9 cellular contexts compared by ENCODE assay signal in the genomic region with DNA sequence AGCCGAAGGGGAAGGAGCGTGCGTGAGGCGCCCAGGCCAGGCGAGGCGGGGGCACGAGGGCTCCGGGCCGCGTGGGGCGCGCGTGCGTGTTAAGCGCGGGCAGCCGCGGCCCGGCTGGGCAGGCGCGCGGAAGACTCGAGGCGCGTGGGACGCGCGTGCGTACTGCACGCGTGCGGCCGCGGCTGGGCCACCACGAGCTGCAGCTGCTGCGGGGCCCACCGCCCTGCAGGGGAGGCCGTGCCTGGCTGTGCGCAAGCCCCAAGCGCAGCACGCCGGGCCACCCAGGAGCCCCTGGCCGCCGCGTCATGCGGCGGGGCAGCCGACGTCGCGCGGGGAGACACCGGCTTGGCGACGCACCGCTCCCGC. TPM values are rescaled to one million over a fixed set of nuclear protein-coding genes. Genes with fewer than 3 reads are reported as not detected.
A peak's percentile ranks its signal among the peaks of the same experiment; 100 is the strongest.
DNase-seq lines count a peak whose midpoint lies in the region; ATAC-seq and TF ChIP-seq lines count a peak whose summit lies in the region.
"Had no signal": no experiment of that assay in that cellular context is flagged by ENCODE, and none has a peak within 500 bp of the region (broad histone marks: within the 10 kb centered on the region; RNA-seq: fewer than 3 reads in every experiment).

No MANE protein-coding gene starts in this region.

- H3K27ac ChIP-seq in liver (ENCODE audit: low read depth in 1 of 2, low read length in 2 of 2) (no peak overlapping the region), thyroid gland (no peak overlapping the region)

- WGBS in liver: 3% methylated on average over 57 of the region's 57 CpGs
- WGBS in thyroid gland, 2 donors: 4% methylated on average over 12 of the region's 57 CpGs; no CpG with 5 or more reads in 1 of the 2 donors

- no peaks in the 10 kb centered on the region for H3K36me3 ChIP-seq in liver (ENCODE audit: control insufficient read depth in 4 of 4, insufficient read depth in 3 of 4, low read depth in 1 of 4, low read length in 3 of 4)
- no peaks in the 10 kb centered on the region for H3K36me3 ChIP-seq in thyroid gland

- no peaks in the 10 kb centered on the region for H3K9me3 Mint-ChIP-seq in activated T-helper 17 cell treated with anti-CD3 and anti-CD28 coated beads, Interleukin-2, amount 50 U/mL, for 72 hours

- TF ChIP-seq CTCF in liver (IDR thresholded peaks at IDR 0.05; ENCODE audit: low read depth, low read length, missing input control) (no peak), thyroid gland (IDR thresholded peaks at IDR 0.05) (no peak)

- peaks cover 9% of the 10 kb centered on the region for H3K36me3 Mint-ChIP-seq in activated T-helper 17 cell treated with anti-CD3 and anti-CD28 coated beads, Interleukin-2, amount 50 U/mL, for 72 hours (ENCODE audit: low read depth)

- no peak overlapping the region for H3K9ac ChIP-seq in liver (ENCODE audit: low read depth in 1 of 2, low read length in 2 of 2)

- peak overlapping the region; percentile 68 for H3K4me3 Mint-ChIP-seq in activated T-helper 17 cell treated with anti-CD3 and anti-CD28 coated beads, Interleukin-2, amount 50 U/mL, for 72 hours

- H3K4me1 Mint-ChIP-seq in activated T-helper 17 cell treated with anti-CD3 and anti-CD28 coated beads, Interleukin-2, amount 50 U/mL, for 72 hours: peaks cover 6% of the 10 kb centered on the region

- H3K27ac Mint-ChIP-seq in activated T-helper 17 cell treated with anti-CD3 and anti-CD28 coated beads, Interleukin-2, amount 50 U/mL, for 72 hours: no peak overlapping the region

- H3K4me3 ChIP-seq in liver (ENCODE audit: low read depth in 1 of 3, low read length in 3 of 3) (peak overlapping the region in 2 of 3 donors; percentile 50 to 54), thyroid gland (replicated peaks in 1 of 3) (peak overlapping the region in 2 of 3 donors; percentile 15 to 24)

- intact Hi-C loops in thyroid gland (cut with DNase I): no loop called here

- no peak for ATAC-seq in activated T-helper 17 cell treated with anti-CD3 and anti-CD28 coated beads, Interleukin-2, amount 50 U/mL, for 72 hours (replicated peaks)
- ATAC-seq in GM21515 (IDR thresholded peaks at IDR 0.05; ENCODE audit: unreplicated experiment): no peak
- no peak for ATAC-seq in HG03139 (IDR thresholded peaks at IDR 0.05; ENCODE audit: unreplicated experiment)

- no peak for TF ChIP-seq RAD21 in liver (IDR thresholded peaks at IDR 0.05)

- peak; percentile 62 for DNase-seq in activated effector memory CD4-positive, alpha-beta T cell treated with anti-CD3 and anti-CD28 coated beads, Interleukin-2, amount 50 U/mL, for 16 hours
- DNase-seq in activated effector memory CD4-positive, alpha-beta T cell treated with Interleukin-2 at 50 U/mL for 16 hours: no peak
- DNase-seq in thyroid gland (no peak), NK-92 (lab: John Stamatoyannopoulos, UW; ENCODE audit: unreplicated experiment) (no peak)
- DNase-seq: NCI-H1436 had no signal

- peaks cover 35% of the 10 kb centered on the region for H3K27me3 Mint-ChIP-seq in activated T-helper 17 cell treated with anti-CD3 and anti-CD28 coated beads, Interleukin-2, amount 50 U/mL, for 72 hours

- H3K9me3 ChIP-seq in liver (ENCODE audit: control insufficient read depth in 4 of 4, low read length in 3 of 4): peaks cover 0 to 15% (median 0%) of the 10 kb centered on the region in 4 donors
- no peaks in the 10 kb centered on the region for H3K9me3 ChIP-seq in thyroid gland

- peaks cover 16 to 30% (median 21%) of the 10 kb centered on the region in 4 donors for H3K4me1 ChIP-seq in liver (ENCODE audit: control insufficient read depth in 4 of 4, insufficient read depth in 4 of 4, low read length in 3 of 4)
- H3K4me1 ChIP-seq in thyroid gland: peaks cover 9 to 30% of the 10 kb centered on the region in 2 donors

- H3K27me3 ChIP-seq in liver (ENCODE audit: control insufficient read depth in 4 of 4, insufficient read depth in 4 of 4, low read length in 3 of 4): peaks cover 2 to 33% (median 21%) of the 10 kb centered on the region in 4 donors
- H3K27me3 ChIP-seq in thyroid gland: peaks cover 7% of the 10 kb centered on the region

- TF ChIP-seq POLR2A in thyroid gland (IDR thresholded peaks at IDR 0.05): no peak

TF ChIP-seq in liver, 16 proteins besides CTCF, POLR2A, EP300 and RAD21:
- TF ChIP-seq, protein P1, sequence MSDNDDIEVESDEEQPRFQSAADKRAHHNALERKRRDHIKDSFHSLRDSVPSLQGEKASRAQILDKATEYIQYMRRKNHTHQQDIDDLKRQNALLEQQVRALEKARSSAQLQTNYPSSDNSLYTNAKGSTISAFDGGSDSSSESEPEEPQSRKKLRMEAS (IDR thresholded peaks at IDR 0.05): no peak
- TF ChIP-seq FOXA2 (IDR thresholded peaks at IDR 0.05) (no peak), JUND (IDR thresholded peaks at IDR 0.05) (no peak), RXRA (IDR thresholded peaks at IDR 0.05) (no peak), HNF4G (IDR thresholded peaks at IDR 0.05) (no peak), YY1 (IDR thresholded peaks at IDR 0.05) (no peak)
- TF ChIP-seq, protein P2, sequence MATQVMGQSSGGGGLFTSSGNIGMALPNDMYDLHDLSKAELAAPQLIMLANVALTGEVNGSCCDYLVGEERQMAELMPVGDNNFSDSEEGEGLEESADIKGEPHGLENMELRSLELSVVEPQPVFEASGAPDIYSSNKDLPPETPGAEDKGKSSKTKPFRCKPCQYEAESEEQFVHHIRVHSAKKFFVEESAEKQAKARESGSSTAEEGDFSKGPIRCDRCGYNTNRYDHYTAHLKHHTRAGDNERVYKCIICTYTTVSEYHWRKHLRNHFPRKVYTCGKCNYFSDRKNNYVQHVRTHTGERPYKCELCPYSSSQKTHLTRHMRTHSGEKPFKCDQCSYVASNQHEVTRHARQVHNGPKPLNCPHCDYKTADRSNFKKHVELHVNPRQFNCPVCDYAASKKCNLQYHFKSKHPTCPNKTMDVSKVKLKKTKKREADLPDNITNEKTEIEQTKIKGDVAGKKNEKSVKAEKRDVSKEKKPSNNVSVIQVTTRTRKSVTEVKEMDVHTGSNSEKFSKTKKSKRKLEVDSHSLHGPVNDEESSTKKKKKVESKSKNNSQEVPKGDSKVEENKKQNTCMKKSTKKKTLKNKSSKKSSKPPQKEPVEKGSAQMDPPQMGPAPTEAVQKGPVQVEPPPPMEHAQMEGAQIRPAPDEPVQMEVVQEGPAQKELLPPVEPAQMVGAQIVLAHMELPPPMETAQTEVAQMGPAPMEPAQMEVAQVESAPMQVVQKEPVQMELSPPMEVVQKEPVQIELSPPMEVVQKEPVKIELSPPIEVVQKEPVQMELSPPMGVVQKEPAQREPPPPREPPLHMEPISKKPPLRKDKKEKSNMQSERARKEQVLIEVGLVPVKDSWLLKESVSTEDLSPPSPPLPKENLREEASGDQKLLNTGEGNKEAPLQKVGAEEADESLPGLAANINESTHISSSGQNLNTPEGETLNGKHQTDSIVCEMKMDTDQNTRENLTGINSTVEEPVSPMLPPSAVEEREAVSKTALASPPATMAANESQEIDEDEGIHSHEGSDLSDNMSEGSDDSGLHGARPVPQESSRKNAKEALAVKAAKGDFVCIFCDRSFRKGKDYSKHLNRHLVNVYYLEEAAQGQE (IDR thresholded peaks at IDR 0.05): no peak
- TF ChIP-seq, protein P3, sequence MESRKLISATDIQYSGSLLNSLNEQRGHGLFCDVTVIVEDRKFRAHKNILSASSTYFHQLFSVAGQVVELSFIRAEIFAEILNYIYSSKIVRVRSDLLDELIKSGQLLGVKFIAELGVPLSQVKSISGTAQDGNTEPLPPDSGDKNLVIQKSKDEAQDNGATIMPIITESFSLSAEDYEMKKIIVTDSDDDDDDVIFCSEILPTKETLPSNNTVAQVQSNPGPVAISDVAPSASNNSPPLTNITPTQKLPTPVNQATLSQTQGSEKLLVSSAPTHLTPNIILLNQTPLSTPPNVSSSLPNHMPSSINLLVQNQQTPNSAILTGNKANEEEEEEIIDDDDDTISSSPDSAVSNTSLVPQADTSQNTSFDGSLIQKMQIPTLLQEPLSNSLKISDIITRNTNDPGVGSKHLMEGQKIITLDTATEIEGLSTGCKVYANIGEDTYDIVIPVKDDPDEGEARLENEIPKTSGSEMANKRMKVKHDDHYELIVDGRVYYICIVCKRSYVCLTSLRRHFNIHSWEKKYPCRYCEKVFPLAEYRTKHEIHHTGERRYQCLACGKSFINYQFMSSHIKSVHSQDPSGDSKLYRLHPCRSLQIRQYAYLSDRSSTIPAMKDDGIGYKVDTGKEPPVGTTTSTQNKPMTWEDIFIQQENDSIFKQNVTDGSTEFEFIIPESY (IDR thresholded peaks at IDR 0.05): no peak
- TF ChIP-seq, protein P4, sequence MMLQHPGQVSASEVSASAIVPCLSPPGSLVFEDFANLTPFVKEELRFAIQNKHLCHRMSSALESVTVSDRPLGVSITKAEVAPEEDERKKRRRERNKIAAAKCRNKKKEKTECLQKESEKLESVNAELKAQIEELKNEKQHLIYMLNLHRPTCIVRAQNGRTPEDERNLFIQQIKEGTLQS (IDR thresholded peaks at IDR 0.05): no peak

RNA-seq across cellular contexts. Expression of gene TRIM71, which starts 0.6 kb away (rescaled TPM):
- under 1 TPM in 1 of 2 donors, not detected in 1; 0.03 TPM for total RNA-seq in activated T-helper 17 cell treated with anti-CD3 and anti-CD28 coated beads, Interleukin-2, amount 50 U/mL, for 72 hours
- total RNA-seq in liver (1 to 10 TPM in 1 of 2 donors, under 1 TPM in 1; under 0.01 to 9.1 TPM), thyroid gland (under 1 TPM in 3 of 4 donors, not detected in 1; under 0.01 to 0.15 (median 0.13) TPM)
- polyA plus RNA-seq in liver: not detected
